Comparison of ENCODE assay signal across 21 cellular contexts in the genomic region with DNA sequence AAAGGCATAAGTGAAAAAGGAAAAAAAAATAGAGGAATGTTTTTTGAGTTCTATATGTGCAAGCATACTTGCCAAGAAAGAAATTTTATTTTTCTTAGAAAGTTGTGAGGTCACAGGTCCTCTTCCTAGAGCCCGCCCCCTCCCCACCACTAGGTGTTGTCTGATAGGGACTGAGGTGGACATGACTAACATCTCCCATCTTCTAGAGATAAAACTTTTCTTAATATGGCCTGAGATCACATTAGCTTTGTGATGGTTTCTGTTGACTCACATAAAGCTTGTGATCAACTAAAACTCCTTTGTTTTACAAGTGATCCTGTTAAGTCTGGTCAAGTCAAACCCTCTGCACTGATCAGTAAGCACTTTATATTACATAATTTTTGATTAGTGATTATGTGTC. TPM values are rescaled to one million over a fixed set of nuclear protein-coding genes. Genes with fewer than 3 reads are reported as not detected.
DNase-seq lines count a peak whose midpoint lies in the region; ATAC-seq and TF ChIP-seq lines count a peak whose summit lies in the region.
"Had no signal": no experiment of that assay in that cellular context is flagged by ENCODE, and none has a peak within 500 bp of the region (broad histone marks: within the 10 kb centered on the region; RNA-seq: fewer than 3 reads in every experiment).

No MANE protein-coding gene starts in this region.

- H3K27ac ChIP-seq in left lung, result no peak overlapping the region
- H3K27ac ChIP-seq: 22Rv1, BLaER1, GM23248 had no signal

- no peaks in the 10 kb centered on the region for H3K27me3 ChIP-seq in left lung
- H3K27me3 ChIP-seq: BLaER1 had no signal

- peaks cover 3 to 12% of the 10 kb centered on the region in 2 donors for H3K4me1 ChIP-seq in left lung

- peak; percentile 14 for DNase-seq in T-helper 2 cell treated with Interferon-gamma antibody and Interleukin-4, amounts not matched to agents 5 μg/mL and 100 μg/mL, for 36 hours (ENCODE audit: low spot score)
- no peak for DNase-seq in T-helper 2 cell
- no peak for DNase-seq in activated T-cell treated with anti-CD3 and anti-CD28 coated beads, Interleukin-2, amount 50 U/mL, for 72 hours
- no peak for DNase-seq in activated T-cell treated with anti-CD3 and anti-CD28 coated beads, Interleukin-2, amount 50 U/mL, for 1 hour
- DNase-seq in stimulated activated naive CD4-positive, alpha-beta T cell treated with Interleukin-2 at 50 U/mL for 16 hours (lab: John Stamatoyannopoulos, UW), result peak; percentile 4
- no peak for DNase-seq in stimulated activated naive CD4-positive, alpha-beta T cell (lab: John Stamatoyannopoulos, UW)
- DNase-seq in stimulated activated naive CD8-positive, alpha-beta T cell treated with anti-CD3 and anti-CD28 coated beads, Interleukin-15, amount 100 ng/mL, for 72 hours, result no peak
- DNase-seq in left lung, result no peak
- DNase-seq: ACHN; Caco-2; CD4-positive, alpha-beta T cell; DND-41; GM23248; H9; HFFc6; Kasumi-1; NCI-H1417; NCI-H187; NCI-H446 had no signal

- no peak overlapping the region for H3K4me3 ChIP-seq in left lung
- H3K4me3 ChIP-seq: BLaER1, GM23248 had no signal

- H3K27ac Mint-ChIP-seq in T-helper 2 cell treated with Interferon-gamma antibody and Interleukin-4, amounts not matched to agents 5 μg/mL and 100 μg/mL, for 36 hours, result no peak overlapping the region
- H3K27ac Mint-ChIP-seq in activated T-cell treated with anti-CD3 and anti-CD28 coated beads, Interleukin-2, amount 50 U/mL, for 72 hours, result no peak overlapping the region
- no peak overlapping the region for H3K27ac Mint-ChIP-seq in stimulated activated naive CD8-positive, alpha-beta T cell treated with anti-CD3 and anti-CD28 coated beads, Interleukin-15, amount 100 ng/mL, for 72 hours
- H3K27ac Mint-ChIP-seq: CD4-positive, alpha-beta T cell; H9; HFFc6 had no signal

- peaks cover 2% of the 10 kb centered on the region for H3K27me3 Mint-ChIP-seq in T-helper 2 cell treated with Interferon-gamma antibody and Interleukin-4, amounts not matched to agents 5 μg/mL and 100 μg/mL, for 36 hours (ENCODE audit: low read depth)
- peaks cover 7% of the 10 kb centered on the region for H3K27me3 Mint-ChIP-seq in activated T-cell treated with anti-CD3 and anti-CD28 coated beads, Interleukin-2, amount 50 U/mL, for 72 hours (ENCODE audit: low read depth)
- no peaks in the 10 kb centered on the region for H3K27me3 Mint-ChIP-seq in stimulated activated naive CD8-positive, alpha-beta T cell treated with anti-CD3 and anti-CD28 coated beads, Interleukin-15, amount 100 ng/mL, for 72 hours

- TF ChIP-seq CTCF in left lung (IDR thresholded peaks at IDR 0.05), result no peak

- H3K36me3 Mint-ChIP-seq in T-helper 2 cell treated with Interferon-gamma antibody and Interleukin-4, amounts not matched to agents 5 μg/mL and 100 μg/mL, for 36 hours (ENCODE audit: low read depth), result peaks cover 2% of the 10 kb centered on the region
- H3K36me3 Mint-ChIP-seq in activated T-cell treated with anti-CD3 and anti-CD28 coated beads, Interleukin-2, amount 50 U/mL, for 72 hours (ENCODE audit: insufficient read depth in 2 of 2), result peaks cover 11 to 13% of the 10 kb centered on the region in 2 donors

- H3K4me1 Mint-ChIP-seq in T-helper 2 cell treated with Interferon-gamma antibody and Interleukin-4, amounts not matched to agents 5 μg/mL and 100 μg/mL, for 36 hours (ENCODE audit: low read depth), result no peaks in the 10 kb centered on the region
- peaks cover 10% of the 10 kb centered on the region for H3K4me1 Mint-ChIP-seq in activated T-cell treated with anti-CD3 and anti-CD28 coated beads, Interleukin-2, amount 50 U/mL, for 72 hours (ENCODE audit: low read depth)
- H3K4me1 Mint-ChIP-seq in stimulated activated naive CD8-positive, alpha-beta T cell treated with anti-CD3 and anti-CD28 coated beads, Interleukin-15, amount 100 ng/mL, for 72 hours, result peaks cover 20% of the 10 kb centered on the region

- H3K4me3 Mint-ChIP-seq in T-helper 2 cell treated with Interferon-gamma antibody and Interleukin-4, amounts not matched to agents 5 μg/mL and 100 μg/mL, for 36 hours, result no peak overlapping the region
- H3K4me3 Mint-ChIP-seq in activated T-cell treated with anti-CD3 and anti-CD28 coated beads, Interleukin-2, amount 50 U/mL, for 72 hours, result no peak overlapping the region
- no peak overlapping the region for H3K4me3 Mint-ChIP-seq in stimulated activated naive CD8-positive, alpha-beta T cell treated with anti-CD3 and anti-CD28 coated beads, Interleukin-15, amount 100 ng/mL, for 72 hours
- H3K4me3 Mint-ChIP-seq: CD4-positive, alpha-beta T cell; H9; HFFc6 had no signal

- peaks cover 25% of the 10 kb centered on the region for H3K9me3 Mint-ChIP-seq in T-helper 2 cell treated with Interferon-gamma antibody and Interleukin-4, amounts not matched to agents 5 μg/mL and 100 μg/mL, for 36 hours
- H3K9me3 Mint-ChIP-seq in activated T-cell treated with anti-CD3 and anti-CD28 coated beads, Interleukin-2, amount 50 U/mL, for 72 hours, result peaks cover 15 to 17% of the 10 kb centered on the region in 2 donors
- H3K9me3 Mint-ChIP-seq in stimulated activated naive CD8-positive, alpha-beta T cell treated with anti-CD3 and anti-CD28 coated beads, Interleukin-15, amount 100 ng/mL, for 72 hours, result peaks cover 26 to 27% of the 10 kb centered on the region in 2 donors

- H3K9me3 ChIP-seq in left lung, result peaks cover 0 to 24% of the 10 kb centered on the region in 2 donors

- peak; percentile 69 to 70 for ATAC-seq in activated T-cell treated with anti-CD3 and anti-CD28 coated beads, Interleukin-2, amount 50 U/mL, for 72 hours (replicated peaks in 1 of 2)
- peak; percentile 73 for ATAC-seq in stimulated activated naive CD8-positive, alpha-beta T cell treated with anti-CD3 and anti-CD28 coated beads, Interleukin-15, amount 100 ng/mL, for 72 hours
- ATAC-seq in left lung, result no peak

- H3K36me3 ChIP-seq in left lung, result no peaks in the 10 kb centered on the region
- H3K36me3 ChIP-seq: BLaER1 had no signal

- intact Hi-C loops in left lung (cut with DNase I), result no loop called here

RNA-seq across cellular contexts. Expression of a gene that starts 33.4 kb away (rescaled TPM):
- 1 to 10 TPM; 1.9 to 2.1 TPM for total RNA-seq in activated T-cell treated with anti-CD3 and anti-CD28 coated beads, Interleukin-2, amount 50 U/mL, for 72 hours
- total RNA-seq in left lung, result 1 to 10 TPM; 6.8 to 6.9 TPM
- total RNA-seq: GM23248 had no signal

Comparison
In these comparisons a context has a peak if more than half of its experiments do, and no peak if none do; other contexts are left out.
1. DNase-seq: peak in T-helper 2 cell treated with Interferon-gamma antibody and Interleukin-4, amounts not matched to agents 5 μg/mL and 100 μg/mL, for 36 hours (single experiment) and stimulated activated naive CD4-positive, alpha-beta T cell treated with Interleukin-2 at 50 U/mL for 16 hours (single experiment); none in T-helper 2 cell (0 of 5), activated T-cell treated with anti-CD3 and anti-CD28 coated beads, Interleukin-2, amount 50 U/mL, for 72 hours (0 of 2), activated T-cell treated with anti-CD3 and anti-CD28 coated beads, Interleukin-2, amount 50 U/mL, for 1 hour (single experiment), stimulated activated naive CD4-positive, alpha-beta T cell (0 of 6), stimulated activated naive CD8-positive, alpha-beta T cell treated with anti-CD3 and anti-CD28 coated beads, Interleukin-15, amount 100 ng/mL, for 72 hours (0 of 2) and left lung (0 of 2).